Comparison of ENCODE assay signal across 21 cellular contexts in genomic region chr3:67624687-67625086, GRCh38.
"Had no signal": no experiment of that assay in that cellular context is flagged by ENCODE, and none has a peak within 500 bp of the region (broad histone marks: within the 10 kb centered on the region; RNA-seq: fewer than 3 reads in every experiment).

No MANE protein-coding gene starts in this region.

- H3K4me1 ChIP-seq: foreskin keratinocyte, lower lobe of right lung, transverse colon had no signal

- H3K27me3 Mint-ChIP-seq: stimulated activated naive CD8-positive, alpha-beta T cell treated with anti-CD3 and anti-CD28 coated beads, Interleukin-15, amount 100 ng/mL, for 72 hours had no signal

- H3K4me1 Mint-ChIP-seq: endodermal cell had no signal

- H3K9me3 ChIP-seq: left ventricle myocardium inferior, lower lobe of right lung, ovary, right atrium auricular region, sigmoid colon, thoracic aorta, transverse colon had no signal

- H3K4me3 Mint-ChIP-seq: endodermal cell; immature natural killer cell; neural crest cell; stimulated activated naive CD8-positive, alpha-beta T cell treated with anti-CD3 and anti-CD28 coated beads, Interleukin-15, amount 100 ng/mL, for 72 hours had no signal

- H3K27ac Mint-ChIP-seq: endodermal cell; stimulated activated naive CD8-positive, alpha-beta T cell treated with anti-CD3 and anti-CD28 coated beads, Interleukin-15, amount 100 ng/mL, for 72 hours had no signal

- DNase-seq: effector CD4-positive, alpha-beta T cell; endodermal cell; erythroblast; foreskin keratinocyte; immature natural killer cell; kidney; left cardiac atrium; left ventricle myocardium inferior; lower lobe of right lung; mesenchymal stem cell; midbrain; ovary; sigmoid colon; stimulated activated naive CD8-positive, alpha-beta T cell treated with anti-CD3 and anti-CD28 coated beads, Interleukin-15, amount 100 ng/mL, for 72 hours; substantia nigra; transverse colon had no signal

- H3K27me3 ChIP-seq: foreskin keratinocyte, ovary, right atrium auricular region, sigmoid colon, transverse colon had no signal

- ATAC-seq: foreskin keratinocyte; left cardiac atrium; lower lobe of right lung; stimulated activated naive CD8-positive, alpha-beta T cell treated with anti-CD3 and anti-CD28 coated beads, Interleukin-15, amount 100 ng/mL, for 72 hours had no signal

- H3K27ac ChIP-seq: coronary artery, foreskin keratinocyte, left ventricle myocardium inferior, lower lobe of right lung, ovary, sigmoid colon, skin epidermis, thoracic aorta, transverse colon had no signal

- H3K4me3 ChIP-seq: coronary artery, left ventricle myocardium inferior, lower lobe of right lung, ovary, right atrium auricular region, sigmoid colon, skin epidermis, thoracic aorta, transverse colon had no signal

- H3K36me3 ChIP-seq: ovary, thoracic aorta had no signal
